In the genomic region with DNA sequence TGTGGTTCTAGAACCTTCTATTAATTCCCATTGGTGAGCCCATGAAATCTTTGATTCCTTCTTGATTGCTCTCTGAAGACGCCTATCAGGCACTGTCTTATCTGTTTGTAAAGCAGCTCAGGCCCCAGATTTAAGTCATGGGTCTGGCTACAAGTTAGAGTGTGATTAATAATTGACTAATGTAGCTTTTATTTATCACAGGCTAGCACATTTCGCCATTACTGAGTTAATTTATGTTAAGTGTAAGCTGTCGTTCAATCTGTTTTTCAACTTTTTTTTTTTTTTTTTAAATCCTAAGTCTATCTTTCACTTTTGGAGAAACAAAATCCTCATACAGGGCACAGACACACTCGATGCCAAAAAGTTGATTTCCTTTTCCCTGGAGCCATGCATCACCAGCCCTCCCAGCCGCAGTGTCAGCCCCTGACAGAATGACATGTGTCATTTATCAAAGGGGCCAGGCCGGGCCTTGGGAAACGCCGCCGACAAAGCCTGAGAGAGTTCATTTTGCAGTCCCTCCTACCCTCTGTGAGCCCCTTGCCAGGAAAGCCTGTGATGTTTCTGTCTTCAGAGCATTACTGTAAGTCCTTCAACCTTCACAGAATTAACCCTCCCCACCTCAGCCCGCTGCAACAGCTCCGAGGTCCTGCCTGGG, we compare ENCODE assay signal across 10 cellular contexts. TPM values are rescaled to one million over a fixed set of nuclear protein-coding genes. Genes with fewer than 3 reads are reported as not detected.
DNase-seq lines count a peak whose midpoint lies in the region; ATAC-seq and TF ChIP-seq lines count a peak whose summit lies in the region.
"Had no signal": no experiment of that assay in that cellular context is flagged by ENCODE, and none has a peak within 500 bp of the region (broad histone marks: within the 10 kb centered on the region; RNA-seq: fewer than 3 reads in every experiment).

No MANE protein-coding gene starts in this region.

- no peaks in the 10 kb centered on the region for H3K27me3 ChIP-seq in CD8-positive, alpha-beta T cell (ENCODE audit: insufficient read depth, low read length)
- H3K27me3 ChIP-seq in adrenal gland, result no peaks in the 10 kb centered on the region
- no peaks in the 10 kb centered on the region for H3K27me3 ChIP-seq in right cardiac atrium (ENCODE audit: control insufficient read depth, insufficient read depth)

- H3K9me3 Mint-ChIP-seq in CD8-positive, alpha-beta T cell, result no peaks in the 10 kb centered on the region
- H3K9me3 Mint-ChIP-seq: WTC11 had no signal

- peak overlapping the region; percentile 47 for H3K27ac Mint-ChIP-seq in CD8-positive, alpha-beta T cell
- H3K27ac Mint-ChIP-seq: WTC11 had no signal

- H3K36me3 Mint-ChIP-seq in CD8-positive, alpha-beta T cell, result peaks cover 10% of the 10 kb centered on the region
- H3K36me3 Mint-ChIP-seq: WTC11 had no signal

- CTCF ChIA-PET in CD8-positive, alpha-beta T cell (lab: Charles Lee), result interaction anchor here (2.1 kb wide), 1 partner anchor 20 kb away, joined by 6 read pairs; no protein-coding TSS in a partner anchor

- no peak overlapping the region for H3K4me3 ChIP-seq in CD8-positive, alpha-beta T cell (ENCODE audit: low read depth, low read length)
- peak overlapping the region in 2 of 4 donors; percentile 15 to 50 for H3K4me3 ChIP-seq in adrenal gland
- peak overlapping the region; percentile 35 for H3K4me3 ChIP-seq in right cardiac atrium (ENCODE audit: low read length)
- peak overlapping the region; percentile 6 for H3K4me3 ChIP-seq in retinal pigment epithelial cell (ENCODE audit: low read length)

- H3K27ac ChIP-seq in CD8-positive, alpha-beta T cell (ENCODE audit: low read depth, low read length), result no peak overlapping the region
- peak overlapping the region in 3 of 5 donors; percentile 45 to 65 (median 58) for H3K27ac ChIP-seq in adrenal gland
- H3K27ac ChIP-seq in right cardiac atrium (ENCODE audit: low read length), result peak overlapping the region; percentile 79

- H3K4me1 ChIP-seq in CD8-positive, alpha-beta T cell (ENCODE audit: insufficient read depth, low read length), result peaks cover 57% of the 10 kb centered on the region
- H3K4me1 ChIP-seq in adrenal gland (replicated peaks in 1 of 2), result peaks cover 11 to 60% of the 10 kb centered on the region in 2 donors
- H3K4me1 ChIP-seq in right cardiac atrium (ENCODE audit: control insufficient read depth, insufficient read depth, low read length), result peaks cover 16% of the 10 kb centered on the region

- no peak for TF ChIP-seq CTCF in CD8-positive, alpha-beta T cell (IDR thresholded peaks at IDR 0.05)
- TF ChIP-seq CTCF in adrenal gland (IDR thresholded peaks at IDR 0.05), result no peak
- TF ChIP-seq CTCF in retinal pigment epithelial cell (conservative IDR thresholded peaks at IDR 0.05; ENCODE audit: low read depth, low read length), result no peak

- peaks cover 6% of the 10 kb centered on the region for H3K36me3 ChIP-seq in CD8-positive, alpha-beta T cell (ENCODE audit: insufficient read depth, low read length)
- H3K36me3 ChIP-seq in adrenal gland (replicated peaks in 1 of 2), result no peaks in the 10 kb centered on the region

- no peaks in the 10 kb centered on the region for H3K9me3 ChIP-seq in CD8-positive, alpha-beta T cell (ENCODE audit: low read length)
- H3K9me3 ChIP-seq in adrenal gland (replicated peaks in 1 of 3) (no peaks in the 10 kb centered on the region), right cardiac atrium (ENCODE audit: control insufficient read depth, low read length) (no peaks in the 10 kb centered on the region)

- peaks cover 76% of the 10 kb centered on the region for H3K4me1 Mint-ChIP-seq in CD8-positive, alpha-beta T cell (ENCODE audit: low read depth)

- ATAC-seq in CD8-positive, alpha-beta T cell, result no peak
- ATAC-seq in right cardiac atrium, result peak in 1 of 2 donors; percentile 27
- ATAC-seq: WTC11 had no signal

- intact Hi-C loops in CD8-positive, alpha-beta T cell (cut with DNase I, micrococcal nuclease), result loop anchor here in 1 of 2 experiments (2.0 kb wide), 2 partner anchors 16 to 20 kb away; partner anchors contain the start of gene TSHZ1
- intact Hi-C loops in adrenal gland (cut with DNase I) (no loop called here), right cardiac atrium (cut with DNase I) (no loop called here)

- 15 to 22% (median 16%) methylated on average over 10 to 11 of the region's 11 CpGs for WGBS in adrenal gland, 4 donors
- WGBS in right cardiac atrium, result 26% methylated on average over 11 of the region's 11 CpGs

- peak overlapping the region; percentile 38 for H3K4me3 Mint-ChIP-seq in CD8-positive, alpha-beta T cell
- H3K4me3 Mint-ChIP-seq: WTC11 had no signal

- POLR2A ChIA-PET in CD8-positive, alpha-beta T cell (lab: Charles Lee), result interaction anchor here (1.5 kb wide), 1 partner anchor 16 kb away, joined by 7 read pairs; the partner anchor contains the start of gene TSHZ1

- DNase-seq in CD8-positive, alpha-beta T cell, result no peak
- DNase-seq in adrenal gland (peak in 4 of 7 donors; percentile 41 to 58 (median 53)), right cardiac atrium (peak in 1 of 3 donors; percentile 25), retinal pigment epithelial cell (ENCODE audit: low read depth) (no peak), 8988T (no peak), KG1 (lab: John Stamatoyannopoulos, UW) (no peak)
- no peak for DNase-seq in stimulated activated naive CD4-positive, alpha-beta T cell treated with Interleukin-2 at 50 U/mL for 16 hours (lab: John Stamatoyannopoulos, UW)
- no peak for DNase-seq in activated effector memory CD4-positive, alpha-beta T cell treated with Interleukin-2 at 50 U/mL for 16 hours
- DNase-seq: effector CD4-positive, alpha-beta T cell had no signal

- TF ChIP-seq POLR2A in adrenal gland (IDR thresholded peaks at IDR 0.05), result no peak

- H3K27me3 Mint-ChIP-seq in CD8-positive, alpha-beta T cell (ENCODE audit: low read depth), result no peaks in the 10 kb centered on the region

RNA-seq across cellular contexts. Expression of gene TSHZ1, which starts 15.8 kb away (rescaled TPM):
- 10 to 100 TPM; 21.5 to 23.4 TPM for total RNA-seq in CD8-positive, alpha-beta T cell
- total RNA-seq in adrenal gland, result 10 to 100 TPM; 10.2 to 25.0 (median 18.0) TPM
- 10 to 100 TPM in 1 of 3 donors, 1 to 10 TPM in 2; 6.8 to 10.1 (median 7.7) TPM for polyA plus RNA-seq in adrenal gland
- 10 to 100 TPM; 13.3 to 24.7 (median 20.4) TPM for total RNA-seq in right cardiac atrium
- 12.7 TPM for polyA plus RNA-seq in right cardiac atrium

RNA-seq across cellular contexts. Expression of gene PTGR3, which starts 17.5 kb away (rescaled TPM):
- 1 to 10 TPM; 6.3 to 7.8 TPM for total RNA-seq in CD8-positive, alpha-beta T cell
- 10 to 100 TPM in 7 of 8 donors, 1 to 10 TPM in 1; 8.8 to 40.2 (median 24.1) TPM for total RNA-seq in adrenal gland
- 10 to 100 TPM in 1 of 3 donors, 1 to 10 TPM in 2; 9.6 to 16.3 (median 9.9) TPM for polyA plus RNA-seq in adrenal gland
- 10 to 100 TPM; 27.1 to 42.9 (median 33.8) TPM for total RNA-seq in right cardiac atrium
- polyA plus RNA-seq in right cardiac atrium, result 23.4 TPM

Comparison
In these comparisons a context has a peak if more than half of its experiments do, and no peak if none do; other contexts are left out.
1. DNase-seq: peak in adrenal gland (4 of 7); none in CD8-positive, alpha-beta T cell (0 of 7), retinal pigment epithelial cell (single experiment), stimulated activated naive CD4-positive, alpha-beta T cell treated with Interleukin-2 at 50 U/mL for 16 hours (single experiment), activated effector memory CD4-positive, alpha-beta T cell treated with Interleukin-2 at 50 U/mL for 16 hours (single experiment), 8988T (single experiment) and KG1 (single experiment).